1 cellular context compared by ENCODE assay signal in genomic region chr1:68331117-68331865, GRCh38.
TF ChIP-seq lines count a peak whose summit lies in the region.

No MANE protein-coding gene starts in this region.

TF ChIP-seq in HEK293, 187 proteins besides CTCF, POLR2A, EP300 and RAD21 (continued from another document and continues in another):
- TF ChIP-seq HIC1 (tag by site-specific recombination; IDR thresholded peaks at IDR 0.05) (peak; percentile 56), ZBTB44 (tag by site-specific recombination; IDR thresholded peaks at IDR 0.05) (no peak), ZBTB1 (tag by site-specific recombination; IDR thresholded peaks at IDR 0.05) (no peak), ZNF768 (tag by site-specific recombination; IDR thresholded peaks at IDR 0.05) (no peak), ZNF558 (tag by site-specific recombination; IDR thresholded peaks at IDR 0.05) (peak; percentile 58; the same call in 1 of the 2 replicates), ZNF280D (tag by site-specific recombination; IDR thresholded peaks at IDR 0.05) (no peak), ZNF426 (tag by site-specific recombination; IDR thresholded peaks at IDR 0.05) (no peak), MZF1 (tag by site-specific recombination; IDR thresholded peaks at IDR 0.05; ENCODE audit: borderline replicate concordance) (no peak), SP2 (tag by site-specific recombination; IDR thresholded peaks at IDR 0.05) (peak; percentile 19; the same call in 1 of the 2 replicates), GFI1B (tag by site-specific recombination; IDR thresholded peaks at IDR 0.05) (no peak), ZFP37 (tag by site-specific recombination; IDR thresholded peaks at IDR 0.05) (no peak), OSR2 (tag by site-specific recombination; IDR thresholded peaks at IDR 0.05) (peak; percentile 74), ZNF404 (tag by site-specific recombination; IDR thresholded peaks at IDR 0.05) (no peak), ZNF37A (tag by site-specific recombination; IDR thresholded peaks at IDR 0.05) (no peak), ZNF16 (tag by site-specific recombination; IDR thresholded peaks at IDR 0.05; ENCODE audit: low read depth) (no peak), ZNF555 (tag by site-specific recombination; conservative IDR thresholded peaks at IDR 0.05) (no peak), PATZ1 (tag by site-specific recombination; IDR thresholded peaks at IDR 0.05) (no peak), GLI2 (tag by site-specific recombination; IDR thresholded peaks at IDR 0.05; ENCODE audit: borderline replicate concordance, low read depth) (peak; percentile 76; the same call in 1 of the 2 replicates), ZNF354C (tag by site-specific recombination; IDR thresholded peaks at IDR 0.05; ENCODE audit: borderline replicate concordance, low read depth) (no peak), EGR2 (tag by site-specific recombination; IDR thresholded peaks at IDR 0.05; ENCODE audit: low read depth) (0 out of 2 replicates have a peak, but pooled peaks have one; percentile 32), ZBTB48 (tag by site-specific recombination; IDR thresholded peaks at IDR 0.05) (0 out of 2 replicates have a peak, but pooled peaks have one; percentile 45), ZNF843 (tag by site-specific recombination; IDR thresholded peaks at IDR 0.05) (peak; percentile 90), KLF10 (tag by site-specific recombination; IDR thresholded peaks at IDR 0.05) (0 out of 2 replicates have a peak, but pooled peaks have one; percentile 34), ZNF645 (tag by site-specific recombination; IDR thresholded peaks at IDR 0.05) (no peak), ZNF629 (tag by site-specific recombination; IDR thresholded peaks at IDR 0.05) (peak; percentile 86), GLI4 (tag by site-specific recombination; IDR thresholded peaks at IDR 0.05) (no peak), ATF2 (tag by site-specific recombination; IDR thresholded peaks at IDR 0.05; ENCODE audit: low read depth) (no peak), GLIS1 (tag by site-specific recombination; IDR thresholded peaks at IDR 0.05) (no peak), ZNF324 (tag by site-specific recombination; IDR thresholded peaks at IDR 0.05) (0 out of 2 replicates have a peak, but pooled peaks have one; percentile 47), YY2 (tag by site-specific recombination; IDR thresholded peaks at IDR 0.05) (0 out of 2 replicates have a peak, but pooled peaks have one; percentile 23), KLF1 (tag by site-specific recombination; IDR thresholded peaks at IDR 0.05) (no peak), ZNF530 (tag by site-specific recombination; IDR thresholded peaks at IDR 0.05; ENCODE audit: low read depth) (no peak), KLF17 (tag by site-specific recombination; IDR thresholded peaks at IDR 0.05) (no peak), ZNF639 (tag by site-specific recombination; IDR thresholded peaks at IDR 0.05) (peak; percentile 87; the same call in 1 of the 2 replicates), BCL11B (tag by site-specific recombination; IDR thresholded peaks at IDR 0.05; ENCODE audit: low read depth) (no peak), ZNF664 (tag by site-specific recombination; IDR thresholded peaks at IDR 0.05) (peak; percentile 63), ZNF677 (tag by site-specific recombination; IDR thresholded peaks at IDR 0.05) (no peak), KLF7 (tag by site-specific recombination; IDR thresholded peaks at IDR 0.05; ENCODE audit: borderline replicate concordance) (no peak), RBAK (tag by site-specific recombination; IDR thresholded peaks at IDR 0.05) (no peak), ZNF48 (tag by site-specific recombination; IDR thresholded peaks at IDR 0.05) (no peak), ZNF660 (tag by site-specific recombination; IDR thresholded peaks at IDR 0.05) (peak; percentile 90), PBX3 (CRISPR knock-in tag; IDR thresholded peaks at IDR 0.05) (no peak), KLF8 (tag by site-specific recombination; IDR thresholded peaks at IDR 0.05) (no peak), OVOL3 (tag by site-specific recombination; IDR thresholded peaks at IDR 0.05) (no peak), ZNF830 (tag by site-specific recombination; IDR thresholded peaks at IDR 0.05; ENCODE audit: low read depth) (no peak), ZNF394 (tag by site-specific recombination; IDR thresholded peaks at IDR 0.05; ENCODE audit: borderline replicate concordance) (peak; percentile 72), SP3 (tag by site-specific recombination; IDR thresholded peaks at IDR 0.05) (no peak), ZNF521 (tag by site-specific recombination; IDR thresholded peaks at IDR 0.05) (no peak), ZBTB21 (tag by site-specific recombination; IDR thresholded peaks at IDR 0.05) (peak; percentile 66; the same call in 1 of the 2 replicates)
